In genomic region chrX:41276661-41277506, GRCh38 we compare ENCODE assay signal across 8 cellular contexts. TPM values are rescaled to one million over a fixed set of nuclear protein-coding genes. Genes with fewer than 3 reads are reported as not detected.
DNase-seq lines count a peak whose midpoint lies in the region; ATAC-seq and TF ChIP-seq lines count a peak whose summit lies in the region.

No MANE protein-coding gene starts in this region.

- H3K4me3 ChIP-seq in AG04449 (ENCODE audit: low read depth, low read length) = peak overlapping the region; percentile 55
- peak overlapping the region; percentile 42 to 48 (median 42) for H3K4me3 ChIP-seq in right lobe of liver
- H3K4me3 ChIP-seq in upper lobe of left lung = peak overlapping the region in 3 of 4 donors; percentile 42 to 57 (median 53)

- H3K9me3 ChIP-seq in right lobe of liver = no peaks in the 10 kb centered on the region
- no peaks in the 10 kb centered on the region for H3K9me3 ChIP-seq in upper lobe of left lung

- TF ChIP-seq POLR2A in right lobe of liver (IDR thresholded peaks at IDR 0.05) (no peak), upper lobe of left lung (IDR thresholded peaks at IDR 0.05) (no peak)

- peaks cover 1% of the 10 kb centered on the region for H3K27me3 Mint-ChIP-seq in HFFc6 (ENCODE audit: insufficient read depth)
- no peaks in the 10 kb centered on the region for H3K27me3 Mint-ChIP-seq in activated naive CD8-positive, alpha-beta T cell treated with anti-CD3 and anti-CD28 coated beads for 36 hours

- WGBS in right lobe of liver (ENCODE audit: insufficient coverage, low coverage, low lambda C conversion rate, missing lambda C conversion rate) = 40% methylated on average over 13 of the region's 19 CpGs
- WGBS in upper lobe of left lung, 2 donors = 32 to 42% methylated on average over 14 to 18 of the region's 19 CpGs

- POLR2A ChIA-PET in AG04449 (lab: Yijun Ruan, JAX) = interaction anchor here (0.7 to 0.9 kb wide), 2 partner anchors 31 to 57 kb away, joined by 3 read pairs; partner anchors contain the start of gene DDX3X

- CTCF ChIA-PET in AG04449 (lab: Yijun Ruan, JAX) = interaction anchor here (0.6 kb wide), 1 partner anchor 253 kb away, joined by 3 read pairs; no protein-coding TSS in a partner anchor

- H3K9me3 Mint-ChIP-seq in HFFc6 = no peaks in the 10 kb centered on the region
- H3K9me3 Mint-ChIP-seq in activated naive CD8-positive, alpha-beta T cell treated with anti-CD3 and anti-CD28 coated beads for 36 hours = no peaks in the 10 kb centered on the region

- H3K36me3 Mint-ChIP-seq in HFFc6 (ENCODE audit: low read depth) = no peaks in the 10 kb centered on the region
- H3K36me3 Mint-ChIP-seq in activated naive CD8-positive, alpha-beta T cell treated with anti-CD3 and anti-CD28 coated beads for 36 hours = no peaks in the 10 kb centered on the region

- TF ChIP-seq CTCF in AG04449 (IDR thresholded peaks at IDR 0.05; ENCODE audit: insufficient read depth, low read length, missing control alignments) (no peak), HFFc6 (IDR thresholded peaks at IDR 0.05) (no peak), right lobe of liver (IDR thresholded peaks at IDR 0.05) (no peak), upper lobe of left lung (IDR thresholded peaks at IDR 0.05) (no peak)

- H3K4me3 Mint-ChIP-seq in HFFc6 = peak overlapping the region; percentile 80
- H3K4me3 Mint-ChIP-seq in activated naive CD8-positive, alpha-beta T cell treated with anti-CD3 and anti-CD28 coated beads for 36 hours = peak overlapping the region; percentile 72

- H3K27me3 ChIP-seq in right lobe of liver = no peaks in the 10 kb centered on the region
- H3K27me3 ChIP-seq in upper lobe of left lung = peaks cover 0 to 6% (median 0%) of the 10 kb centered on the region in 4 donors

- peaks cover 18% of the 10 kb centered on the region for H3K4me1 Mint-ChIP-seq in HFFc6 (ENCODE audit: low read depth)
- no peaks in the 10 kb centered on the region for H3K4me1 Mint-ChIP-seq in activated naive CD8-positive, alpha-beta T cell treated with anti-CD3 and anti-CD28 coated beads for 36 hours

- H3K27ac ChIP-seq in right lobe of liver = no peak overlapping the region
- peak overlapping the region in 1 of 4 donors; percentile 71 for H3K27ac ChIP-seq in upper lobe of left lung

- DNase-seq in AG04449 (ENCODE audit: low read depth, low spot score) = no peak
- no peak for DNase-seq in HFFc6
- no peak for DNase-seq in activated naive CD8-positive, alpha-beta T cell treated with anti-CD3 and anti-CD28 coated beads for 36 hours
- DNase-seq in right lobe of liver = no peak
- DNase-seq in upper lobe of left lung = no peak
- DNase-seq in central memory CD4-positive, alpha-beta T cell = no peak
- DNase-seq in NCI-H128 (lab: John Stamatoyannopoulos, UW; ENCODE audit: unreplicated experiment) = no peak

- intact Hi-C loops in right lobe of liver (cut with DNase I) = no loop called here

- H3K36me3 ChIP-seq in right lobe of liver (no peaks in the 10 kb centered on the region), upper lobe of left lung (no peaks in the 10 kb centered on the region)

- H3K4me1 ChIP-seq in right lobe of liver (peaks cover 0 to 8% (median 0%) of the 10 kb centered on the region in 4 donors), upper lobe of left lung (peaks cover 0 to 15% (median 7%) of the 10 kb centered on the region in 4 donors)

- ATAC-seq in right lobe of liver (peak in 1 of 4 donors; percentile 7), upper lobe of left lung (ENCODE audit: low FRiP score in 2 of 2) (peak in 1 of 2 donors; percentile 24), HG03097 (IDR thresholded peaks at IDR 0.05; ENCODE audit: low FRiP score, unreplicated experiment) (no peak)

- TF ChIP-seq EP300 in upper lobe of left lung (IDR thresholded peaks at IDR 0.05) = no peak

- peak overlapping the region; percentile 52; the same call in 1 of the 2 replicates for H3K27ac Mint-ChIP-seq in HFFc6
- peak overlapping the region; percentile 72 for H3K27ac Mint-ChIP-seq in activated naive CD8-positive, alpha-beta T cell treated with anti-CD3 and anti-CD28 coated beads for 36 hours

RNA-seq across cellular contexts. Expression of gene DDX3X, which starts 57.1 kb away (rescaled TPM):
- total RNA-seq in HFFc6 (2021; fragmentation: NEBNext Ultra II Directional; extraction: Animal tissue kit (Norgen Biotek cat#: 25700)) = 100 to 1,000 TPM; 186 to 228 (median 213) TPM
- 100 to 1,000 TPM; 275 to 291 TPM for total RNA-seq in activated naive CD8-positive, alpha-beta T cell treated with anti-CD3 and anti-CD28 coated beads for 36 hours
- 100 to 1,000 TPM in 5 of 6 experiments, 10 to 100 TPM in 1; 85.1 to 210 (median 138) TPM for total RNA-seq in right lobe of liver
- 100 to 1,000 TPM; 158 to 294 (median 244) TPM for total RNA-seq in upper lobe of left lung
